10 cellular contexts compared by ENCODE assay signal in the genomic region with DNA sequence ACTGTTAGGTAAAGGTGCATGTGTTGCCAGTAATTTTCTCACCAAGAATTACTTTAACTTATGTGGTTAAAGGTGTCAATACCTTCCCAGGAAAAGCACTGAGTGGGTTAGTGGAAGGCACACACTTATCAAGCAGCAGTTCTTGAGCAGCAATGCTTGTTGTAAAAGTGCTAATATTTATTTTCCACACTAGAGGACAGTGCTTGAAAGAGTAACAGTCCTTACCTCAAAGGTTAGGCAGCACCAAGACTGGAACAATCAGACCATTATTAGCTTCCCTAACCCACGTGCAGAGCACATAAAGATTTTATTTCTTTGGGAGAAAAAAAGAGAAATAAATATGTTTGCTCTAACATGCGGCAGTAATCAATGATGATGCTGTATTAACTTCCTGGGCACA. TPM values are rescaled to one million over a fixed set of nuclear protein-coding genes. Genes with fewer than 3 reads are reported as not detected.
A peak's percentile ranks its signal among the peaks of the same experiment; 100 is the strongest.
DNase-seq lines count a peak whose midpoint lies in the region; ATAC-seq, FAIRE-seq and TF ChIP-seq lines count a peak whose summit lies in the region.
"Had no signal": no experiment of that assay in that cellular context is flagged by ENCODE, and none has a peak within 500 bp of the region (broad histone marks: within the 10 kb centered on the region; RNA-seq: fewer than 3 reads in every experiment).

No MANE protein-coding gene starts in this region.

- H3K4me1 ChIP-seq in esophagus squamous epithelium = peaks cover 0 to 25% (median 7%) of the 10 kb centered on the region in 3 donors
- H3K4me1 ChIP-seq in small intestine (ENCODE audit: control insufficient read depth in 2 of 2, insufficient read depth in 1 of 2, low read depth in 1 of 2, low read length in 1 of 2) = no peaks in the 10 kb centered on the region

- H3K27ac ChIP-seq in esophagus squamous epithelium (no peak overlapping the region), small intestine (ENCODE audit: low read depth in 1 of 2, low read length in 1 of 2) (no peak overlapping the region)
- H3K27ac ChIP-seq: BLaER1 had no signal

- TF ChIP-seq POLR2A in esophagus squamous epithelium (IDR thresholded peaks at IDR 0.05) = no peak

- peak; percentile 27 for DNase-seq in NCI-H1092 treated with DMSO at 0.1 percent for 48 hours (lab: John Stamatoyannopoulos, UW)
- DNase-seq in NCI-H1092 (lab: John Stamatoyannopoulos, UW) = no peak
- DNase-seq in NCI-H2196 treated with DMSO at 0.1 percent for 48 hours (lab: John Stamatoyannopoulos, UW; ENCODE audit: unreplicated experiment) = peak; percentile 32
- DNase-seq in esophagus squamous epithelium (lab: John Stamatoyannopoulos, UW) = no peak
- peak; percentile 8 for DNase-seq in small intestine
- DNase-seq: NCI-H524 treated with DMSO at 0.1 percent for 48 hours had no signal

- intact Hi-C loops in esophagus squamous epithelium (cut with DNase I) = no loop called here

- WGBS in esophagus squamous epithelium, 2 donors = 29 to 30% methylated on average over 2 of the region's 2 CpGs
- 7 to 26% (median 18%) methylated on average over 2 of the region's 2 CpGs for WGBS in small intestine, 3 donors

- H3K4me3 ChIP-seq in esophagus squamous epithelium (no peak overlapping the region), small intestine (ENCODE audit: low read depth in 1 of 2, low read length in 2 of 2) (no peak overlapping the region)
- H3K4me3 ChIP-seq: BLaER1 had no signal

- H3K27me3 ChIP-seq in esophagus squamous epithelium (no peaks in the 10 kb centered on the region), small intestine (ENCODE audit: control insufficient read depth in 2 of 2, insufficient read depth in 2 of 2, low read length in 2 of 2) (no peaks in the 10 kb centered on the region)
- H3K27me3 ChIP-seq: BLaER1 had no signal

- no peaks in the 10 kb centered on the region for H3K36me3 ChIP-seq in esophagus squamous epithelium
- H3K36me3 ChIP-seq in small intestine (ENCODE audit: control insufficient read depth in 2 of 2, insufficient read depth in 2 of 2, low read length in 2 of 2) = no peaks in the 10 kb centered on the region
- H3K36me3 ChIP-seq: BLaER1 had no signal

- no peaks in the 10 kb centered on the region for H3K9me3 ChIP-seq in esophagus squamous epithelium
- no peaks in the 10 kb centered on the region for H3K9me3 ChIP-seq in small intestine (ENCODE audit: control insufficient read depth, low read depth)

- ATAC-seq in GM21515 (IDR thresholded peaks at IDR 0.05; ENCODE audit: unreplicated experiment) (no peak), HG02642 (IDR thresholded peaks at IDR 0.05; ENCODE audit: poor library complexity, unreplicated experiment) (no peak), HG02970 (IDR thresholded peaks at IDR 0.05; ENCODE audit: low FRiP score, unreplicated experiment) (no peak)

- no peak for FAIRE-seq in small intestine (lab: Jason Lieb, UNC)

- TF ChIP-seq CTCF in esophagus squamous epithelium (IDR thresholded peaks at IDR 0.05) = peak in 4 of 6 experiments; percentile 10 to 45 (median 34)

RNA-seq across cellular contexts. Expression of a gene that starts 48.8 kb away (rescaled TPM):
- 10 to 100 TPM; 24.7 to 42.3 (median 41.2) TPM for total RNA-seq in esophagus squamous epithelium
- polyA plus RNA-seq in small intestine = 10 to 100 TPM in 2 of 3 donors, 1 to 10 TPM in 1; 10.0 to 21.1 (median 12.3) TPM

Comparison
In these comparisons a context has a peak if more than half of its experiments do, and no peak if none do; other contexts are left out.
1. DNase-seq: peak in NCI-H1092 treated with DMSO at 0.1 percent for 48 hours (single experiment), NCI-H2196 treated with DMSO at 0.1 percent for 48 hours (single experiment) and small intestine (single experiment); none in NCI-H1092 (single experiment) and esophagus squamous epithelium (single experiment).